Comparison of ENCODE assay signal across 15 cellular contexts in the genomic region with DNA sequence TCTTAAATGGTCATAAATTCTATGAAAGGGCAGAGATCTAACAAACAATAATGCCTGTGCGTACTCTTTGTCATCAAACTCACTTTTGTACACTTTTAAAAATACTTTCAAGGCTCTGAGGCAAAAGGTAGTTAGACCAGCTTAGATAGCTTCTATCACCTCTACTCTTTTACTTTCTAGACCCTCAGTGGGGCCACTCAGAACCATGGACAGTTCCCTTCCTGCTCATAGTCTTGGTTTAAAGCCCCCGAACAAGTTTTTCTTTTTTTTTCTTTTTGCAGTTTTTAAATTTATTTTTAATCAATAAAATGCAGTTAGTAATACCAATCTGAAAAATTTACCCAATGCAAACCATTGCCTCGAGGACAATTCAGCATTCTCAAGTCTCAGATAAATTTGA.
DNase-seq lines count a peak whose midpoint lies in the region; ATAC-seq and TF ChIP-seq lines count a peak whose summit lies in the region.
"Had no signal": no experiment of that assay in that cellular context is flagged by ENCODE, and none has a peak within 500 bp of the region (broad histone marks: within the 10 kb centered on the region; RNA-seq: fewer than 3 reads in every experiment).

No MANE protein-coding gene starts in this region.

- no peak overlapping the region for H3K4me3 ChIP-seq in liver (ENCODE audit: low read depth in 1 of 3, low read length in 3 of 3)
- H3K4me3 ChIP-seq: upper lobe of right lung had no signal

- no peaks in the 10 kb centered on the region for H3K9me3 ChIP-seq in liver (ENCODE audit: control insufficient read depth in 4 of 4, low read length in 3 of 4)
- H3K9me3 ChIP-seq: upper lobe of right lung had no signal

- WGBS in liver, result 28% methylated on average over 3 of the region's 3 CpGs

- no peaks in the 10 kb centered on the region for H3K27me3 ChIP-seq in liver (ENCODE audit: control insufficient read depth in 4 of 4, insufficient read depth in 4 of 4, low read length in 3 of 4)
- H3K27me3 ChIP-seq: upper lobe of right lung had no signal

- H3K36me3 ChIP-seq in liver (ENCODE audit: control insufficient read depth in 4 of 4, insufficient read depth in 3 of 4, low read depth in 1 of 4, low read length in 3 of 4), result no peaks in the 10 kb centered on the region
- H3K36me3 ChIP-seq: upper lobe of right lung, WERI-Rb-1 had no signal

- no peak overlapping the region for H3K27ac ChIP-seq in liver (ENCODE audit: low read depth in 1 of 2, low read length in 2 of 2)
- H3K27ac ChIP-seq: upper lobe of right lung, WERI-Rb-1 had no signal

- intact Hi-C loops in head of caudate nucleus (cut with DNase I), result no loop called here
- intact Hi-C loops in Right ventricle myocardium superior (cut with DNase I), result no loop called here

- H3K9ac ChIP-seq in liver (ENCODE audit: low read depth in 1 of 2, low read length in 2 of 2), result no peak overlapping the region

- DNase-seq in ELF-1 (ENCODE audit: low read depth, low spot score) (peak; percentile 20), NAMALWA (ENCODE audit: low spot score) (peak; percentile 1), astrocyte of the hippocampus (ENCODE audit: low read depth, low spot score) (peak; percentile 39), head of caudate nucleus (no peak), Right ventricle myocardium superior (no peak), NCI-H146 treated with DMSO at 0.1 percent for 48 hours (lab: John Stamatoyannopoulos, UW; ENCODE audit: unreplicated experiment) (no peak)
- no peak for DNase-seq in NK-92 treated with Interleukin-12 subunit alpha and Interleukin-12 subunit beta, amount 100 ng/mL, for 24 hours (lab: John Stamatoyannopoulos, UW)
- DNase-seq: activated effector memory CD4-positive, alpha-beta T cell treated with Interleukin-2 at 50 U/mL for 16 hours; NCI-H1105 treated with DMSO at 0.1 percent for 48 hours; NCI-H345; SW 1271; upper lobe of right lung; WERI-Rb-1 had no signal

- no peak for TF ChIP-seq CTCF in liver (IDR thresholded peaks at IDR 0.05; ENCODE audit: low read depth, low read length, missing input control)

- no peak for ATAC-seq in Right ventricle myocardium superior (ENCODE audit: poor library complexity)
- ATAC-seq: stimulated activated memory B cell treated with anti-CD40 and anti-IgM and Interleukin-4, amounts not matched to agents 10 μg/mL and 1 μg/mL and 100 μg/mL, for 72 hours; upper lobe of right lung had no signal

- TF ChIP-seq RAD21 in liver (IDR thresholded peaks at IDR 0.05), result no peak

- no peaks in the 10 kb centered on the region for H3K4me1 ChIP-seq in liver (ENCODE audit: control insufficient read depth in 4 of 4, insufficient read depth in 4 of 4, low read length in 3 of 4)
- H3K4me1 ChIP-seq: upper lobe of right lung had no signal

TF ChIP-seq in liver, 16 proteins besides CTCF, POLR2A, EP300 and RAD21:
- TF ChIP-seq, protein P1, sequence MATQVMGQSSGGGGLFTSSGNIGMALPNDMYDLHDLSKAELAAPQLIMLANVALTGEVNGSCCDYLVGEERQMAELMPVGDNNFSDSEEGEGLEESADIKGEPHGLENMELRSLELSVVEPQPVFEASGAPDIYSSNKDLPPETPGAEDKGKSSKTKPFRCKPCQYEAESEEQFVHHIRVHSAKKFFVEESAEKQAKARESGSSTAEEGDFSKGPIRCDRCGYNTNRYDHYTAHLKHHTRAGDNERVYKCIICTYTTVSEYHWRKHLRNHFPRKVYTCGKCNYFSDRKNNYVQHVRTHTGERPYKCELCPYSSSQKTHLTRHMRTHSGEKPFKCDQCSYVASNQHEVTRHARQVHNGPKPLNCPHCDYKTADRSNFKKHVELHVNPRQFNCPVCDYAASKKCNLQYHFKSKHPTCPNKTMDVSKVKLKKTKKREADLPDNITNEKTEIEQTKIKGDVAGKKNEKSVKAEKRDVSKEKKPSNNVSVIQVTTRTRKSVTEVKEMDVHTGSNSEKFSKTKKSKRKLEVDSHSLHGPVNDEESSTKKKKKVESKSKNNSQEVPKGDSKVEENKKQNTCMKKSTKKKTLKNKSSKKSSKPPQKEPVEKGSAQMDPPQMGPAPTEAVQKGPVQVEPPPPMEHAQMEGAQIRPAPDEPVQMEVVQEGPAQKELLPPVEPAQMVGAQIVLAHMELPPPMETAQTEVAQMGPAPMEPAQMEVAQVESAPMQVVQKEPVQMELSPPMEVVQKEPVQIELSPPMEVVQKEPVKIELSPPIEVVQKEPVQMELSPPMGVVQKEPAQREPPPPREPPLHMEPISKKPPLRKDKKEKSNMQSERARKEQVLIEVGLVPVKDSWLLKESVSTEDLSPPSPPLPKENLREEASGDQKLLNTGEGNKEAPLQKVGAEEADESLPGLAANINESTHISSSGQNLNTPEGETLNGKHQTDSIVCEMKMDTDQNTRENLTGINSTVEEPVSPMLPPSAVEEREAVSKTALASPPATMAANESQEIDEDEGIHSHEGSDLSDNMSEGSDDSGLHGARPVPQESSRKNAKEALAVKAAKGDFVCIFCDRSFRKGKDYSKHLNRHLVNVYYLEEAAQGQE (IDR thresholded peaks at IDR 0.05), result peak; percentile 92
- TF ChIP-seq TAF1 (conservative IDR thresholded peaks at IDR 0.05) (no peak), FOXA2 (IDR thresholded peaks at IDR 0.05) (no peak), GABPA (IDR thresholded peaks at IDR 0.05 in 1 of 2, conservative IDR thresholded peaks at IDR 0.05 in 1 of 2) (no peak), FOXA1 (IDR thresholded peaks at IDR 0.05) (no peak), EGR1 (IDR thresholded peaks at IDR 0.05; ENCODE audit: low read depth in 2 of 2) (no peak), SP1 (IDR thresholded peaks at IDR 0.05) (no peak)

Comparison
In these comparisons a context has a peak if more than half of its experiments do, and no peak if none do; other contexts are left out.
1. DNase-seq: peak in ELF-1 (single experiment), NAMALWA (single experiment) and astrocyte of the hippocampus (single experiment); none in head of caudate nucleus (0 of 42), NK-92 treated with Interleukin-12 subunit alpha and Interleukin-12 subunit beta, amount 100 ng/mL, for 24 hours (single experiment), Right ventricle myocardium superior (single experiment) and NCI-H146 treated with DMSO at 0.1 percent for 48 hours (single experiment).